ENCODE assay signal across 8 cellular contexts in the genomic region with DNA sequence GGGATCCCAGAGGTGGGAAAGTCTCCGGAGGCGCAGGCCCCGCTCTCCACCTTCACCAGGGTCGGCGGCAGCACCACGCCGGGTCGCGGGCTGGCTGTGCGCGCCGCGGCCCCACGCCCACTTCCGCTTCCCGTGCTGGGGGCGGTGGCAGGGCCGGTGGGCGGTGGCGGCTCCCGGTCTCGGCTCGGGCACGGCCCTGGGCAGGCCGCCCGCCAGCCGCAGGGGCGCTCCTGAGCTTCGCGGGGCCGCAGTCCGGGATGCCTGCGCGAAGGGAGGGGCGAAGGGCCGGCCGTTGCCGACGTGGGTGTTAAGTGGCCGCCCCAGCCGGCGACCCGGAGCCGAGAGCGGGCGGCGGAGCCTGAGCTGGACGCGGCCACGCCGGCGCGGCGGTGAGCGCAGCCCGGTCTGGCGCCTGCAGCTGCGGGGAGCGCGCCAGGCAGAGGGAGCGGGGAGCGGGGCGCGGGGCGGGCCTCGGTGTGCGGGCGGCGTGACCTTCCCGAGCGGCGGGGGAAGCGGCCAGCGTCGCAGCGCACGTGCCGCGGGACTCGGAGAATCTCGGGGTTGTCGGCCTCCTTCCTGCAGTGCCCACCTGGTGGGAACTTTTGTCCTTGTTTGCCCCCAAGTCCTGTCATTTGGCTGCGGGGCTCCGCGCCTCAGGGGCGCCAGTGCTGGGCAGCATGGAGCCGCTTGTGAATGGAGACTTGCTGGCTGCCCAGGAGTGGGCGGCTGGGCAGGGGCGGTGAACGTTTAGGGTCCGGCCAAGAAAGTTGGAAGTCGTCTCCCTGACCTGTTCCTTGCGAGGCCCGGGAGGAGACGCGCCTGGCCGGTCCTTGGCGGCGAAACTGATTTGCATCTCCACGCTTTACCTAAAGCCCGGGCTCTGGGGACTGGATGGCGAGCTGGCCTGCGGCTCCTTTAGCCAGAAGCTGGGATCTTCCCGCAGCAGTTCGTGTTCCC. TPM values are rescaled to one million over a fixed set of nuclear protein-coding genes. Genes with fewer than 3 reads are reported as not detected.
A peak's percentile ranks its signal among the peaks of the same experiment; 100 is the strongest.
DNase-seq lines count a peak whose midpoint lies in the region; ATAC-seq and TF ChIP-seq lines count a peak whose summit lies in the region.

A gene (plus strand): TSS at position 337 of the 957 bp plus-strand sequence. CDS start 3,616 bp downstream, outside the sequence.

- H3K9me3 Mint-ChIP-seq in neural crest cell = no peaks in the 10 kb centered on the region

- ATAC-seq in GM21390 (IDR thresholded peaks at IDR 0.05; ENCODE audit: unreplicated experiment) = peak; percentile 83

- no peaks in the 10 kb centered on the region for H4K20me1 ChIP-seq in DOHH2 (ENCODE audit: control insufficient read depth, insufficient read depth, low read depth, low read length)

- H3K4me3 ChIP-seq in DOHH2 (ENCODE audit: low read length) (peak within 1 kb of the TSS; percentile 76), HUES48 (ENCODE audit: low read depth, low read length) (peak within 1 kb of the TSS; percentile 77), foreskin fibroblast (ENCODE audit: low read depth in 1 of 2, low read length in 2 of 2) (peak within 1 kb of the TSS; percentile 70 to 72), subcutaneous abdominal adipose tissue (ENCODE audit: low read depth in 1 of 5, low read length in 5 of 5) (peak within 1 kb of the TSS; percentile 68 to 84 (median 79))

- no peak for TF ChIP-seq CTCF in DOHH2 (IDR thresholded peaks at IDR 0.05; ENCODE audit: low read depth, low read length, poor library complexity, severe bottlenecking)
- TF ChIP-seq CTCF in foreskin fibroblast (IDR thresholded peaks at IDR 0.05; ENCODE audit: low read depth, low read length) = no peak
- peak; percentile 47 for TF ChIP-seq CTCF in neural crest cell (conservative IDR thresholded peaks at IDR 0.05)

- peak within 1 kb of the TSS; percentile 92 for H3K4me3 Mint-ChIP-seq in neural crest cell

- H3K4me1 ChIP-seq in DOHH2 (ENCODE audit: control insufficient read depth, low read length) (peaks cover 30% of the 10 kb centered on the region), HUES48 (ENCODE audit: control insufficient read depth, insufficient read depth, low read length) (peaks cover 5% of the 10 kb centered on the region), subcutaneous abdominal adipose tissue (ENCODE audit: control insufficient read depth in 5 of 5, insufficient read depth in 5 of 5, low read length in 5 of 5) (peaks cover 0 to 15% (median 13%) of the 10 kb centered on the region in 5 donors)

- DNase-seq in activated gamma-delta T cell (lab: John Stamatoyannopoulos, UW) (peak; percentile 68), foreskin fibroblast (peak; percentile 85 to 95), neural crest cell (ENCODE audit: low read depth, low spot score) (peak; percentile 68)

- H3K27me3 ChIP-seq in DOHH2 (ENCODE audit: control insufficient read depth, low read length) = no peaks in the 10 kb centered on the region
- H3K27me3 ChIP-seq in HUES48 (ENCODE audit: control insufficient read depth, insufficient read depth, low read length) = no peaks in the 10 kb centered on the region
- H3K27me3 ChIP-seq in subcutaneous abdominal adipose tissue (ENCODE audit: control insufficient read depth in 5 of 5, insufficient read depth in 4 of 5, low read length in 5 of 5) = no peaks in the 10 kb centered on the region

- peak within 1 kb of the TSS; percentile 33 for H3K27ac ChIP-seq in DOHH2 (ENCODE audit: low read depth, low read length)
- peak within 1 kb of the TSS; percentile 87 for H3K27ac ChIP-seq in HUES48 (ENCODE audit: low read depth, low read length)
- peak within 1 kb of the TSS; percentile 62 for H3K27ac ChIP-seq in subcutaneous abdominal adipose tissue (ENCODE audit: low read depth, low read length)

- no peaks in the 10 kb centered on the region for H3K36me3 Mint-ChIP-seq in neural crest cell (ENCODE audit: low read depth)

- H3K4me2 ChIP-seq in DOHH2 (ENCODE audit: low read length) = peak within 1 kb of the TSS; percentile 65

- H3K9me3 ChIP-seq in DOHH2 (ENCODE audit: control insufficient read depth, insufficient read depth, low read length) = no peaks in the 10 kb centered on the region
- no peaks in the 10 kb centered on the region for H3K9me3 ChIP-seq in HUES48 (ENCODE audit: control insufficient read depth, insufficient read depth, low read length)
- no peaks in the 10 kb centered on the region for H3K9me3 ChIP-seq in subcutaneous abdominal adipose tissue (ENCODE audit: control insufficient read depth in 5 of 5, low read length in 5 of 5)

- peaks cover 30% of the 10 kb centered on the region for H3K4me1 Mint-ChIP-seq in neural crest cell

- peaks cover 10% of the 10 kb centered on the region for H3K79me2 ChIP-seq in DOHH2 (ENCODE audit: control insufficient read depth, low read length)

- peak within 1 kb of the TSS; percentile 88 for H3K27ac Mint-ChIP-seq in neural crest cell (ENCODE audit: unreplicated experiment)

- H3K27me3 Mint-ChIP-seq in neural crest cell (ENCODE audit: low read depth) = no peaks in the 10 kb centered on the region

- no peaks in the 10 kb centered on the region for H3K9me2 ChIP-seq in DOHH2 (replicated peaks; ENCODE audit: control insufficient read depth, low read length)

- H3F3A ChIP-seq in DOHH2 (ENCODE audit: control insufficient read depth, insufficient read depth) = peaks cover 15% of the 10 kb centered on the region

- TF ChIP-seq POLR2A in Raji (IDR thresholded peaks at IDR 0.05; ENCODE audit: insufficient read depth, low read depth, low read length) = peak; percentile 84

- H3K9ac ChIP-seq in HUES48 (ENCODE audit: low read depth, low read length) (peak within 1 kb of the TSS; percentile 90), subcutaneous abdominal adipose tissue (ENCODE audit: low read length in 5 of 5) (peak within 1 kb of the TSS; percentile 16 to 88 (median 78))

- H3K36me3 ChIP-seq in DOHH2 (ENCODE audit: control insufficient read depth, low read length) = peaks cover 11% of the 10 kb centered on the region
- H3K36me3 ChIP-seq in HUES48 (ENCODE audit: control insufficient read depth, insufficient read depth, low read length) = peaks cover 10% of the 10 kb centered on the region; the same call in 1 of the 2 replicates
- peaks cover 0 to 4% (median 2%) of the 10 kb centered on the region in 5 donors for H3K36me3 ChIP-seq in subcutaneous abdominal adipose tissue (ENCODE audit: control insufficient read depth in 5 of 5, insufficient read depth in 5 of 5, low read length in 5 of 5)

RNA-seq across cellular contexts. Expression of the gene that starts here (rescaled TPM):
- 23.5 and 25.6 TPM in 2 replicates for total RNA-seq in neural crest cell

Comparison
In these comparisons a context has a peak if more than half of its experiments do, and no peak if none do; other contexts are left out.
1. Peak in every context shown above with its lines: DNase-seq, ATAC-seq, H3K4me3 ChIP-seq and H3K27ac ChIP-seq.
2. H3K27ac ChIP-seq: peak in every context shown above with its lines; median percentile 87 in HUES48; 62 in subcutaneous abdominal adipose tissue; 33 in DOHH2.